ENCODE assay signal across 17 cellular contexts in genomic region chr2:37357053-37357452, GRCh38. TPM values are rescaled to one million over a fixed set of nuclear protein-coding genes. Genes with fewer than 3 reads are reported as not detected.
A peak's percentile ranks its signal among the peaks of the same experiment; 100 is the strongest.
DNase-seq lines count a peak whose midpoint lies in the region; ATAC-seq and TF ChIP-seq lines count a peak whose summit lies in the region.
"Had no signal": no experiment of that assay in that cellular context is flagged by ENCODE, and none has a peak within 500 bp of the region (broad histone marks: within the 10 kb centered on the region; RNA-seq: fewer than 3 reads in every experiment).

No MANE protein-coding gene starts in this region.

- H3K79me2 ChIP-seq in SK-N-SH (ENCODE audit: insufficient read depth): no peaks in the 10 kb centered on the region
- no peaks in the 10 kb centered on the region for H3K79me2 ChIP-seq in hepatocyte

- TF ChIP-seq CTCF in HFF-Myc (IDR thresholded peaks at IDR 0.05; ENCODE audit: low read depth, low read length, missing control alignments) (no peak), SK-N-SH (IDR thresholded peaks at IDR 0.05) (no peak), hepatocyte (IDR thresholded peaks at IDR 0.05; ENCODE audit: poor library complexity) (no peak)

- DNase-seq in AG08395 (ENCODE audit: low spot score) (peak; percentile 40), HFF-Myc (ENCODE audit: extremely low read depth, low read depth) (peak; percentile 42), SK-N-SH (peak; percentile 60), hepatocyte (ENCODE audit: low spot score) (no peak), GM19240 (ENCODE audit: insufficient read length, low spot score) (no peak)
- DNase-seq in activated CD4-positive, alpha-beta T cell treated with anti-CD3 and anti-CD28 coated beads, Interleukin-2, amount 50 U/mL, for 48 hours: no peak
- DNase-seq in activated CD8-positive, alpha-beta memory T cell treated with anti-CD3 and anti-CD28 coated beads for 24 hours: no peak
- DNase-seq: AML-193, COR-L47, MV-4-11, NCI-H1436, NCI-H2029, NCI-H774, Peyer's patch, SHP77 had no signal

- H3K9me3 ChIP-seq in SK-N-SH (no peaks in the 10 kb centered on the region), hepatocyte (ENCODE audit: low read depth) (no peaks in the 10 kb centered on the region)
- H3K9me3 ChIP-seq: HAP-1, Peyer's patch had no signal

- 73% methylated on average over 1 of the region's 1 CpG for WGBS in SK-N-SH (ENCODE audit: low lambda C conversion rate)
- WGBS in hepatocyte (ENCODE audit: low lambda C conversion rate, missing lambda C conversion rate): 81% methylated on average over 1 of the region's 1 CpG

- H2AFZ ChIP-seq in SK-N-SH (ENCODE audit: low read depth) (no peak overlapping the region), hepatocyte (no peak overlapping the region)

- no peak for TF ChIP-seq EP300 in SK-N-SH (IDR thresholded peaks at IDR 0.05; ENCODE audit: borderline replicate concordance in 1 of 2, low read depth in 1 of 2, low read length in 1 of 2)

- no peak overlapping the region for H3K9ac ChIP-seq in SK-N-SH

- CTCF ChIA-PET in SK-N-SH (lab: Yijun Ruan, JAX): interaction anchor here (1.0 to 2.6 kb wide), 8 partner anchors 14 to 520 kb away, joined by 3 to 8 read pairs (median 4); no protein-coding TSS in a partner anchor

- H3K36me3 ChIP-seq in SK-N-SH (replicated peaks in 1 of 2; ENCODE audit: control insufficient read depth in 1 of 2, insufficient read depth in 2 of 2, low read length in 1 of 2) (no peaks in the 10 kb centered on the region), hepatocyte (replicated peaks; ENCODE audit: insufficient read depth, low read depth) (no peaks in the 10 kb centered on the region)
- H3K36me3 ChIP-seq: HAP-1, Peyer's patch had no signal

- no peaks in the 10 kb centered on the region for H3K27me3 ChIP-seq in SK-N-SH (ENCODE audit: insufficient read depth)
- no peaks in the 10 kb centered on the region for H3K27me3 ChIP-seq in hepatocyte
- H3K27me3 ChIP-seq: Peyer's patch had no signal

- POLR2A ChIA-PET in SK-N-SH (lab: Yijun Ruan, JAX): no interaction called here

- H3K4me3 ChIP-seq in HFF-Myc (replicated peaks; ENCODE audit: low read depth, low read length) (no peak overlapping the region), SK-N-SH (ENCODE audit: low read depth in 2 of 2, low read length in 1 of 2) (no peak overlapping the region), hepatocyte (no peak overlapping the region)
- H3K4me3 ChIP-seq: HAP-1, Peyer's patch had no signal

- H3K9me2 ChIP-seq in SK-N-SH (no peaks in the 10 kb centered on the region), hepatocyte (replicated peaks; ENCODE audit: insufficient read depth) (no peaks in the 10 kb centered on the region)

- H3K4me2 ChIP-seq in SK-N-SH: no peak overlapping the region
- peak overlapping the region; percentile 16 for H3K4me2 ChIP-seq in hepatocyte

- no peak for ATAC-seq in GM21723 (IDR thresholded peaks at IDR 0.05; ENCODE audit: unreplicated experiment)

- H3K4me1 ChIP-seq in SK-N-SH (ENCODE audit: control insufficient read depth in 1 of 2, insufficient read depth in 2 of 2, low read depth in 1 of 2, low read length in 1 of 2) (peaks cover 0 to 21% of the 10 kb centered on the region in 2 experiments; a peak in 2 of 4 replicates), hepatocyte (ENCODE audit: insufficient read depth) (no peaks in the 10 kb centered on the region)
- H3K4me1 ChIP-seq: HAP-1, Peyer's patch had no signal

- no peaks in the 10 kb centered on the region for H3F3A ChIP-seq in SK-N-SH (replicated peaks; ENCODE audit: insufficient read depth)

- TF ChIP-seq RAD21 in SK-N-SH (IDR thresholded peaks at IDR 0.05; ENCODE audit: low read length): no peak

- H4K20me1 ChIP-seq in SK-N-SH (ENCODE audit: insufficient read depth): no peaks in the 10 kb centered on the region
- no peaks in the 10 kb centered on the region for H4K20me1 ChIP-seq in hepatocyte (ENCODE audit: insufficient read depth, poor library complexity, severe bottlenecking)

- H3K27ac ChIP-seq in SK-N-SH (ENCODE audit: low read depth in 2 of 2, low read length in 1 of 2) (peak overlapping the region in 1 of 2 experiments; percentile 73; a peak in 2 of 4 replicates), hepatocyte (no peak overlapping the region)
- H3K27ac ChIP-seq: Peyer's patch had no signal

TF ChIP-seq in SK-N-SH, 30 proteins besides CTCF, POLR2A, EP300 and RAD21:
- TF ChIP-seq TCF12 (IDR thresholded peaks at IDR 0.05): peak; percentile 65
- no peak for TF ChIP-seq NRF1 (IDR thresholded peaks at IDR 0.05; ENCODE audit: low read depth, low read length)
- TF ChIP-seq JUND (IDR thresholded peaks at IDR 0.05): no peak
- TF ChIP-seq ELF1 (IDR thresholded peaks at IDR 0.05): no peak
- TF ChIP-seq FOSL2 (IDR thresholded peaks at IDR 0.05; ENCODE audit: borderline replicate concordance, low read depth): no peak
- no peak for TF ChIP-seq RCOR1 (IDR thresholded peaks at IDR 0.05; ENCODE audit: low read length)

RNA-seq across cellular contexts. Expression of gene QPCT, which starts 12.6 kb away (rescaled TPM):
- polyA plus RNA-seq in SK-N-SH (2012; rRNA removed) (0.06 and 0.12 TPM in 2 replicates), hepatocyte (0.36 and 0.81 TPM in 2 replicates)
- 0.21 and 0.22 TPM in 2 replicates for polyA plus RNA-seq in SK-N-SH (2012; cell fraction: cytosol; rRNA removed)
- polyA plus RNA-seq in SK-N-SH (2012; cell fraction: nucleus; rRNA removed): 0.09 and 0.36 TPM in 2 replicates
- 2.0 TPM in 1 of 2 replicates, not detected in the other for total RNA-seq in hepatocyte

RNA-seq across cellular contexts. Expression of gene PRKD3, which starts 32.4 kb away (rescaled TPM):
- polyA plus RNA-seq in SK-N-SH (2012; rRNA removed) (15.9 and 17.5 TPM in 2 replicates), hepatocyte (17.3 and 20.7 TPM in 2 replicates)
- 20.5 and 20.9 TPM in 2 replicates for polyA plus RNA-seq in SK-N-SH (2012; cell fraction: cytosol; rRNA removed)
- polyA plus RNA-seq in SK-N-SH (2012; cell fraction: nucleus; rRNA removed): 14.8 and 25.9 TPM in 2 replicates
- 35.9 and 36.4 TPM in 2 replicates for total RNA-seq in hepatocyte

Comparison
In these comparisons a context has a peak if more than half of its experiments do, and no peak if none do; other contexts are left out.
1. DNase-seq: peak in AG08395 (single experiment), HFF-Myc (single experiment) and SK-N-SH (single experiment); none in hepatocyte (single experiment), GM19240 (single experiment), activated CD4-positive, alpha-beta T cell treated with anti-CD3 and anti-CD28 coated beads, Interleukin-2, amount 50 U/mL, for 48 hours (0 of 2) and activated CD8-positive, alpha-beta memory T cell treated with anti-CD3 and anti-CD28 coated beads for 24 hours (single experiment).